28 cellular contexts compared by ENCODE assay signal in the genomic region with DNA sequence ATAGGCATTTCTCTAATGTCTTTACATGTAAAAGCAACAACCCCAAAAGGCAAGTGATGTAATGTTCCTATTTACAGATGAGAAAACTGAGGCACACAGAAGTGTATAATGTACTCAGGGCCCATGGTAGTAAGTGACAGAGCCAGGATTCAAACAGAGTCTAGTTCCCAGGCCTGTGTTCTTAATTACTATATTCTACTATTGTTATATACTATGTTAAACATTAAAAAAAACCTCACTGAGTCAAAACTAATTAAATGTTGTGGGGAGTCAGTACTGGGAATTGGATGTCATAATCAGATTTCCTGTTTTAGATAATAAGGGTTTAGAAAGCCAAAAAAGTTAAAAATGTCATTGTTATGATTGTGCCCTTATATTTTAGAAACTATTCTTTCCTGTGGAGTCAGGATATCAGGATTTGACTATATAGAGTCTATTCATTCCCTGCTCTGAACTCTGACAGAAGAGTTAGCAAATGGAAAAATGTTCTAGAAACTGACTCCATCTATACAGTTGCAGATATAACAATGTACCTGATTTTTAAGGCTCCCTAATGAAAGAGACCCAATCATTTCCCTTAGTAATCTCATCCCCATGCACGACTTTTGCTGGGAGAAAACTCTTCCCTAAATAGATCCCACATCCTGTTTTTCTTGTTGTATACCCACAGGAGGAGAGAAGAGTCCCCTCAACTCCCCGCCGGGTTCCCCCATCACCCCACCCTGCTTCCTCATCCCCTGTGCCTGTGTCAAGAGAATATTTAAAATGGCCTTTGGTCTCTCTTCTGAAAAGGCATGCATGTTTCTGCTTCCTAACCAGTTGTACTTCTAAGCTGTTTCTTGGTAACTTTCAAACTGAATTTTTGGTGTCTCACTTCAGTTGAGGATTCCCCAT.
"Had no signal": no experiment of that assay in that cellular context is flagged by ENCODE, and none has a peak within 500 bp of the region (broad histone marks: within the 10 kb centered on the region; RNA-seq: fewer than 3 reads in every experiment).

No MANE protein-coding gene starts in this region.

- H3K4me1 ChIP-seq: esophagus squamous epithelium, pancreas, prostate gland, transverse colon had no signal

- H3K36me3 ChIP-seq: ascending aorta, gastrocnemius medialis, pancreas, prostate gland, transverse colon had no signal

- ATAC-seq: gastrocnemius medialis; left cardiac atrium; naive thymus-derived CD4-positive, alpha-beta T cell; pancreas; T-helper 17 cell; WTC11 had no signal

- H3K27ac ChIP-seq: epithelial cell of prostate, esophagus squamous epithelium, pancreas, prostate gland, testis, transverse colon had no signal

- H3K27me3 ChIP-seq: ascending aorta, esophagus squamous epithelium, gastrocnemius medialis, pancreas, testis, transverse colon had no signal

- H3K9me3 ChIP-seq: ascending aorta, esophagus squamous epithelium, gastrocnemius medialis, pancreas, prostate gland, testis, transverse colon had no signal

- DNase-seq: activated CD4-positive, alpha-beta T cell treated with anti-CD3 and anti-CD28 coated beads for 1 hour; activated CD4-positive, alpha-beta T cell treated with anti-CD3 and anti-CD28 coated beads, Interleukin-2, amount 10 ng/mL, durations not matched to agents 7 days and 5 days; activated effector memory CD4-positive, alpha-beta T cell treated with anti-CD3 and anti-CD28 coated beads, Interleukin-2, amount 50 U/mL, for 16 hours; activated naive CD4-positive, alpha-beta T cell treated with anti-CD3 and anti-CD28 coated beads for 36 hours; activated naive CD8-positive, alpha-beta T cell treated with anti-CD3 and anti-CD28 coated beads for 36 hours; activated T-cell treated with anti-CD3 and anti-CD28 coated beads for 4 hours; caudate nucleus; effector CD4-positive, alpha-beta T cell; esophagus squamous epithelium; gastrocnemius medialis; glutamatergic neuron; hippocampal formation; left cardiac atrium; midbrain; naive thymus-derived CD4-positive, alpha-beta T cell; pancreas; retina; stimulated activated CD4-positive, alpha-beta T cell treated with anti-CD3 and anti-CD28 coated beads, Interleukin-1b, Interleukin-23, amount 100 ng/mL, for 48 hours; stimulated activated naive CD4-positive, alpha-beta T cell; T-helper 17 cell; T1000; testis; transverse colon had no signal

- H3K4me3 ChIP-seq: ascending aorta, esophagus squamous epithelium, gastrocnemius medialis, pancreas, prostate gland, smooth muscle cell, testis, transverse colon had no signal
